1 cellular context compared by ENCODE assay signal in genomic region chr10:74825371-74826141, GRCh38.
TF ChIP-seq lines count a peak whose summit lies in the region.

No MANE protein-coding gene starts in this region.

TF ChIP-seq in GM12878, 131 proteins besides CTCF, POLR2A, EP300 and RAD21 (continued from another document and continues in another):
- peak; percentile 38; the same call in 1 of the 2 replicates for TF ChIP-seq IRF5 (IDR thresholded peaks at IDR 0.05; ENCODE audit: borderline replicate concordance)
- TF ChIP-seq MEF2A (IDR thresholded peaks at IDR 0.05; ENCODE audit: insufficient read depth, low read depth, low read length): 0 out of 2 replicates have a peak, but pooled peaks have one; percentile 35
- no peak for TF ChIP-seq HDGF (IDR thresholded peaks at IDR 0.05)
- TF ChIP-seq YY1 (IDR thresholded peaks at IDR 0.05; ENCODE audit: low read depth, low read length): no peak
- TF ChIP-seq EZH2 (IDR thresholded peaks at IDR 0.05; ENCODE audit: borderline replicate concordance, control insufficient read depth, low read depth, low read length): no peak
- no peak for TF ChIP-seq ZBED1 (IDR thresholded peaks at IDR 0.05; ENCODE audit: borderline replicate concordance)
- TF ChIP-seq CHD1 (IDR thresholded peaks at IDR 0.05; ENCODE audit: low read depth, low read length): no peak
- peak; percentile 20 for TF ChIP-seq BCL3 (IDR thresholded peaks at IDR 0.05; ENCODE audit: borderline replicate concordance, insufficient read depth, low read depth, low read length, poor library complexity, severe bottlenecking)
- peak; percentile 74; the same call in 1 of the 2 replicates for TF ChIP-seq NKRF (conservative IDR thresholded peaks at IDR 0.05)
- TF ChIP-seq TCF12 (IDR thresholded peaks at IDR 0.05; ENCODE audit: low read depth, low read length): no peak
- TF ChIP-seq NBN (IDR thresholded peaks at IDR 0.05): peak; percentile 59; the same call in 1 of the 2 replicates
- no peak for TF ChIP-seq ELK1 (IDR thresholded peaks at IDR 0.05; ENCODE audit: low read depth, low read length)
- peak; percentile 10; the same call in 1 of the 2 replicates for TF ChIP-seq TCF3 (IDR thresholded peaks at IDR 0.05; ENCODE audit: borderline replicate concordance, insufficient read depth, low read depth, low read length)
- TF ChIP-seq ATF2 (IDR thresholded peaks at IDR 0.05; ENCODE audit: low read length): no peak
- no peak for TF ChIP-seq ETV6 (conservative IDR thresholded peaks at IDR 0.05 in 1 of 2, IDR thresholded peaks at IDR 0.05 in 1 of 2; ENCODE audit: borderline replicate concordance in 1 of 2, low read depth in 1 of 2)
- no peak; the same call in 1 of the 2 replicates for TF ChIP-seq CREM (IDR thresholded peaks at IDR 0.05; ENCODE audit: low read depth)
- TF ChIP-seq WRNIP1 (IDR thresholded peaks at IDR 0.05; ENCODE audit: borderline replicate concordance, low read depth, low read length): no peak
- TF ChIP-seq EGR1 (IDR thresholded peaks at IDR 0.05; ENCODE audit: borderline replicate concordance in 1 of 2, low read depth in 2 of 2, low read length in 2 of 2): peak in 1 of 2 experiments; percentile 65; a peak in 1 of 3 replicates
- TF ChIP-seq PKNOX1 (IDR thresholded peaks at IDR 0.05): no peak
- TF ChIP-seq SREBF2 (IDR thresholded peaks at IDR 0.05; ENCODE audit: low read length): no peak
- TF ChIP-seq ZNF687 (IDR thresholded peaks at IDR 0.05): 0 out of 2 replicates have a peak, but pooled peaks have one; percentile 18
- no peak for TF ChIP-seq USF1 (IDR thresholded peaks at IDR 0.05; ENCODE audit: borderline replicate concordance, extremely low read length, insufficient read depth, low read depth, low read length)
- TF ChIP-seq GABPA (IDR thresholded peaks at IDR 0.05; ENCODE audit: low read depth): no peak
- no peak for TF ChIP-seq CREB1 (IDR thresholded peaks at IDR 0.05; ENCODE audit: low read depth)
- no peak for TF ChIP-seq ZNF274 (IDR thresholded peaks at IDR 0.05; ENCODE audit: insufficient read depth, insufficient read length)
- no peak for TF ChIP-seq E2F8 (IDR thresholded peaks at IDR 0.05; ENCODE audit: low read depth, partially characterized antibody)
- no peak for TF ChIP-seq RBBP5 (conservative IDR thresholded peaks at IDR 0.05)
- TF ChIP-seq POLR2AphosphoS2 (IDR thresholded peaks at IDR 0.05; ENCODE audit: low read depth, low read length): no peak
- TF ChIP-seq RCOR1 (conservative IDR thresholded peaks at IDR 0.05; ENCODE audit: low read depth, low read length): no peak
- TF ChIP-seq ATF7 (IDR thresholded peaks at IDR 0.05; ENCODE audit: low read depth): no peak
- TF ChIP-seq TCF7 (IDR thresholded peaks at IDR 0.05; ENCODE audit: borderline replicate concordance): 0 out of 2 replicates have a peak, but pooled peaks have one; percentile 16
- TF ChIP-seq SIN3A (IDR thresholded peaks at IDR 0.05; ENCODE audit: low read depth, low read length): no peak; the same call in 1 of the 2 replicates
- TF ChIP-seq JUNB (IDR thresholded peaks at IDR 0.05): no peak
- no peak for TF ChIP-seq SPI1 (IDR thresholded peaks at IDR 0.05; ENCODE audit: borderline replicate concordance, insufficient read depth, low read depth, low read length)
- no peak for TF ChIP-seq RB1 (IDR thresholded peaks at IDR 0.05; ENCODE audit: borderline replicate concordance)
- TF ChIP-seq ZBTB4 (CRISPR knock-in tag; IDR thresholded peaks at IDR 0.05): no peak
- TF ChIP-seq MTA2 (IDR thresholded peaks at IDR 0.05; ENCODE audit: low read depth): 0 out of 2 replicates have a peak, but pooled peaks have one; percentile 12
- TF ChIP-seq BCL11A (IDR thresholded peaks at IDR 0.05; ENCODE audit: low read depth, low read length): no peak
- TF ChIP-seq TBL1XR1 (IDR thresholded peaks at IDR 0.05; ENCODE audit: low read depth, low read length): peak; percentile 11; the same call in 1 of the 2 replicates
- no peak for TF ChIP-seq RELA (IDR thresholded peaks at IDR 0.05; ENCODE audit: borderline replicate concordance, partially characterized antibody)
- no peak; the same call in 1 of the 2 replicates for TF ChIP-seq GATAD2B (conservative IDR thresholded peaks at IDR 0.05; ENCODE audit: low read depth)
